Comparison of ENCODE assay signal across 21 cellular contexts in the genomic region with DNA sequence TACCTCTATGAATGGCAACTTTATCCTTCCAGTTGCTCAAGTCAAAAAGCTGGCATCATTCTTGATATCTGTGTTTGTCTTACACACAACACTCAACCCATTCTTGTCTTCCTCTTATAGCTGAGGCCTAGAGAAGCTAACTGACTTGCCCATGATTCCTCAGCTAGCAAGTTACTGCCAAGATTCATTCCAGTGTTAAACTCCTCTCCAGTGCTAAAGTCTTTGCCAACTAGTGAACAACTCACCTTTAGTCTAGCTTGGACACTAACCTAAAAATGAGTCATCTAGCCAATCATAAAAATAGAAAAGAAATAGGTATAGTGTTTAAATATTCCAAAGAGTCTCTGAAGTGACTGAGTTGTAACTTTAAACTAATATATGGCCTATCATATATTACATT. TPM values are rescaled to one million over a fixed set of nuclear protein-coding genes. Genes with fewer than 3 reads are reported as not detected.
A peak's percentile ranks its signal among the peaks of the same experiment; 100 is the strongest.
DNase-seq lines count a peak whose midpoint lies in the region; ATAC-seq, FAIRE-seq and TF ChIP-seq lines count a peak whose summit lies in the region.
"Had no signal": no experiment of that assay in that cellular context is flagged by ENCODE, and none has a peak within 500 bp of the region (broad histone marks: within the 10 kb centered on the region; RNA-seq: fewer than 3 reads in every experiment).

No MANE protein-coding gene starts in this region.

- no peak overlapping the region for H3K27ac ChIP-seq in mammary epithelial cell (ENCODE audit: insufficient read depth, low read depth, low read length)
- H3K27ac ChIP-seq in keratinocyte (ENCODE audit: control insufficient read depth, insufficient read depth, low read length) = no peak overlapping the region
- H3K27ac ChIP-seq in uterus = peak overlapping the region; percentile 3 to 49
- no peak overlapping the region for H3K27ac ChIP-seq in right cardiac atrium (ENCODE audit: low read length)
- H3K27ac ChIP-seq: cardiac muscle cell, dorsolateral prefrontal cortex, psoas muscle had no signal

- no peak overlapping the region for H3K4me3 ChIP-seq in mammary epithelial cell (replicated peaks in 1 of 3; ENCODE audit: insufficient read depth in 1 of 3, low read depth in 2 of 3, low read length in 3 of 3)
- H3K4me3 ChIP-seq in keratinocyte (ENCODE audit: control insufficient read depth in 2 of 3, extremely low read depth in 1 of 3, insufficient read depth in 2 of 3, low read depth in 1 of 3, low read length in 3 of 3) = no peak overlapping the region
- H3K4me3 ChIP-seq in uterus = no peak overlapping the region
- H3K4me3 ChIP-seq in right cardiac atrium (ENCODE audit: low read length) = no peak overlapping the region
- H3K4me3 ChIP-seq: cardiac muscle cell, dorsolateral prefrontal cortex, psoas muscle had no signal

- H4K20me1 ChIP-seq in mammary epithelial cell (ENCODE audit: insufficient read depth, low read length) (no peaks in the 10 kb centered on the region), keratinocyte (ENCODE audit: control insufficient read depth, extremely low read depth, insufficient read depth, low read length) (no peaks in the 10 kb centered on the region)

- H3K9ac ChIP-seq in mammary epithelial cell (ENCODE audit: insufficient read depth, low read length) (no peak overlapping the region), keratinocyte (ENCODE audit: control insufficient read depth, extremely low read depth, insufficient read depth, low read length) (no peak overlapping the region)

- H3K9me1 ChIP-seq in keratinocyte (ENCODE audit: control insufficient read depth, extremely low read depth, insufficient read depth, low read length) = no peaks in the 10 kb centered on the region

- DNase-seq in M059J (ENCODE audit: low read depth) (peak; percentile 33), mammary epithelial cell (peak; percentile 61), keratinocyte (ENCODE audit: low read depth, low spot score) (no peak), uterus (no peak), NCI-H510A treated with DMSO at 0.1 percent for 48 hours (lab: John Stamatoyannopoulos, UW) (no peak), HK-2 (ENCODE audit: unreplicated experiment) (no peak), right cardiac atrium (no peak)
- DNase-seq: activated CD4-positive, alpha-beta T cell treated with anti-CD3 and anti-CD28 coated beads for 48 hours; activated CD8-positive, alpha-beta memory T cell treated with anti-CD3 and anti-CD28 coated beads, Interleukin-2, amount 10 ng/mL, durations not matched to agents 7 days and 5 days; activated naive CD8-positive, alpha-beta T cell treated with anti-CD3 and anti-CD28 coated beads for 36 hours; DND-41; dorsolateral prefrontal cortex; NCI-H1694; NCI-H2171 treated with DMSO at 0.1 percent for 48 hours; psoas muscle; SHP77 treated with DMSO at 0.1 percent for 48 hours; stimulated activated CD4-positive, alpha-beta T cell treated with anti-CD3 and anti-CD28 coated beads, Interleukin-4, amount 100 ng/mL, for 4 hours; stimulated activated naive CD8-positive, alpha-beta T cell treated with anti-CD3 and anti-CD28 coated beads, Interleukin-15, amount 100 ng/mL, for 72 hours; T-helper 1 cell had no signal

- dilution Hi-C loops in mammary epithelial cell (cut with HindIII; ENCODE audit: low sequenced_read_pairs) (no loop called here), keratinocyte (cut with MboI; ENCODE audit: extremely low pct_ligation_motif_present, low sequenced_read_pairs) (no loop called here)

- intact Hi-C loops in mammary epithelial cell (cut with micrococcal nuclease) (no loop called here), uterus (cut with DNase I; ENCODE audit: low total_unique reads) (no loop called here), right cardiac atrium (cut with DNase I) (no loop called here)

- no peaks in the 10 kb centered on the region for H3K9me3 ChIP-seq in mammary epithelial cell (replicated peaks; ENCODE audit: insufficient read depth, low read length)
- H3K9me3 ChIP-seq in keratinocyte (ENCODE audit: control insufficient read depth, low read depth, low read length) = no peaks in the 10 kb centered on the region
- no peaks in the 10 kb centered on the region for H3K9me3 ChIP-seq in uterus
- H3K9me3 ChIP-seq in right cardiac atrium (ENCODE audit: control insufficient read depth, low read length) = no peaks in the 10 kb centered on the region
- H3K9me3 ChIP-seq: psoas muscle had no signal

- TF ChIP-seq CTCF in mammary epithelial cell (conservative IDR thresholded peaks at IDR 0.05 in 1 of 2, IDR thresholded peaks at IDR 0.05 in 1 of 2; ENCODE audit: extremely low read depth in 1 of 2, insufficient read depth in 1 of 2, low read depth in 1 of 2, low read length in 2 of 2) (no peak), keratinocyte (optimal IDR thresholded peaks at IDR 0.05 in 1 of 3, IDR thresholded peaks at IDR 0.05 in 1 of 3, conservative IDR thresholded peaks at IDR 0.05 in 1 of 3; ENCODE audit: extremely low read depth in 1 of 3, insufficient read depth in 2 of 3, low read length in 3 of 3) (no peak), uterus (IDR thresholded peaks at IDR 0.05) (no peak)

- in situ Hi-C loops in mammary epithelial cell (cut with MboI; ENCODE audit: low sequenced_read_pairs in 2 of 2) = no loop called here

- CTCF ChIA-PET in mammary epithelial cell (lab: Charles Lee; ENCODE audit: low non-redundant PET) = interaction anchor here (0.6 kb wide), 1 partner anchor 99 kb away, joined by 6 read pairs; no protein-coding TSS in a partner anchor

- no peak for ATAC-seq in right cardiac atrium
- ATAC-seq: activated CD8-positive, alpha-beta memory T cell treated with anti-CD3 and anti-CD28 coated beads, Interleukin-2, amount 10 ng/mL, durations not matched to agents 7 days and 5 days; activated T-helper 17 cell treated with anti-CD3 and anti-CD28 coated beads, Interleukin-2, amount 50 U/mL, for 72 hours; psoas muscle; stimulated activated naive CD8-positive, alpha-beta T cell treated with anti-CD3 and anti-CD28 coated beads, Interleukin-15, amount 100 ng/mL, for 72 hours had no signal

- H3K36me3 ChIP-seq in mammary epithelial cell (ENCODE audit: insufficient read depth, low read length) (no peaks in the 10 kb centered on the region), keratinocyte (ENCODE audit: control insufficient read depth in 2 of 2, extremely low read depth in 1 of 2, insufficient read depth in 2 of 2, low read length in 2 of 2) (no peaks in the 10 kb centered on the region), uterus (peaks cover 0 to 3% of the 10 kb centered on the region in 2 donors)
- H3K36me3 ChIP-seq: cardiac muscle cell had no signal

- H3K27me3 ChIP-seq in mammary epithelial cell (ENCODE audit: insufficient read depth, low read length) = no peaks in the 10 kb centered on the region
- no peaks in the 10 kb centered on the region for H3K27me3 ChIP-seq in keratinocyte (ENCODE audit: control insufficient read depth, extremely low read depth, insufficient read depth, low read length)
- H3K27me3 ChIP-seq in uterus = no peaks in the 10 kb centered on the region
- H3K27me3 ChIP-seq in right cardiac atrium (ENCODE audit: control insufficient read depth, insufficient read depth) = no peaks in the 10 kb centered on the region
- H3K27me3 ChIP-seq: cardiac muscle cell, dorsolateral prefrontal cortex had no signal

- no peaks in the 10 kb centered on the region for H3K79me2 ChIP-seq in mammary epithelial cell (ENCODE audit: insufficient read depth, low read length)
- H3K79me2 ChIP-seq in keratinocyte (ENCODE audit: control insufficient read depth, insufficient read depth, low read length) = no peaks in the 10 kb centered on the region

- FAIRE-seq in keratinocyte (lab: Jason Lieb, UNC) = peak; percentile 84

- H3K4me1 ChIP-seq in mammary epithelial cell (ENCODE audit: insufficient read depth, low read length) (no peaks in the 10 kb centered on the region), keratinocyte (ENCODE audit: control insufficient read depth, extremely low read depth, insufficient read depth, low read length) (peaks cover 9% of the 10 kb centered on the region), uterus (peaks cover 0 to 4% of the 10 kb centered on the region in 2 donors), right cardiac atrium (ENCODE audit: control insufficient read depth, insufficient read depth, low read length) (no peaks in the 10 kb centered on the region)
- H3K4me1 ChIP-seq: psoas muscle had no signal

- H3K4me2 ChIP-seq in mammary epithelial cell (ENCODE audit: insufficient read depth, low read depth, low read length) (no peak overlapping the region), keratinocyte (ENCODE audit: control insufficient read depth, extremely low read depth, insufficient read depth, low read depth, low read length) (no peak overlapping the region)

- BruUV-seq in mammary epithelial cell (replicated peaks; lab: Mats Ljungman, UMichigan) = no TSS peak

- TF ChIP-seq POLR2A in uterus (IDR thresholded peaks at IDR 0.05) = no peak

- no peak overlapping the region for H2AFZ ChIP-seq in mammary epithelial cell (ENCODE audit: low read depth, low read length)
- no peak overlapping the region for H2AFZ ChIP-seq in keratinocyte (ENCODE audit: control insufficient read depth, low read length)

RNA-seq across cellular contexts. Expression of gene RGS2, which starts 45.6 kb away (rescaled TPM):
- total RNA-seq in M059J (2014; rRNA removed; shearing (Covaris generic)) = 17.9 and 27.8 TPM in 2 replicates
- total RNA-seq in mammary epithelial cell (10 to 100 TPM; 20.0 to 28.5 TPM), uterus (100 to 1,000 TPM; 103 to 164 (median 134) TPM), right cardiac atrium (100 to 1,000 TPM in 1 of 4 donors, 10 to 100 TPM in 3; 24.0 to 106 (median 38.0) TPM)
- polyA plus RNA-seq in mammary epithelial cell (7.0 TPM), keratinocyte (10.9 to 146 TPM (median 128 TPM) in 3 replicates), right cardiac atrium (56.4 TPM)
- polyA minus RNA-seq in mammary epithelial cell (17.8 TPM), keratinocyte (1.4 to 48.5 TPM (median 42.6 TPM) in 3 replicates)
- polyA plus RNA-seq in keratinocyte (2011; ENCODE audit: low read depth) = 131 TPM
- polyA plus RNA-seq in keratinocyte (2011; cell fraction: cytosol; rRNA removed) = 55.4 and 96.6 TPM in 2 replicates
- 277 and 402 TPM in 2 replicates for polyA plus RNA-seq in keratinocyte (2011; cell fraction: nucleus; rRNA removed)
- polyA plus RNA-seq in keratinocyte (2012; ENCODE audit: low replicate concordance) = 8.7 and 111 TPM in 2 replicates
- polyA minus RNA-seq in keratinocyte (2011; cell fraction: cytosol; rRNA and poly(A)+ RNA removed) = 17.1 TPM
- polyA minus RNA-seq in keratinocyte (2011; cell fraction: nucleus; rRNA and poly(A)+ RNA removed) = 84.9 and 147 TPM in 2 replicates

Comparison
In these comparisons a context has a peak if more than half of its experiments do, and no peak if none do; other contexts are left out.
1. DNase-seq: peak in M059J (single experiment) and mammary epithelial cell (single experiment); none in keratinocyte (single experiment), uterus (0 of 2), NCI-H510A treated with DMSO at 0.1 percent for 48 hours (single experiment), HK-2 (single experiment) and right cardiac atrium (0 of 3).
2. H3K27ac ChIP-seq: peak in uterus (2 of 2); none in mammary epithelial cell (single experiment), keratinocyte (single experiment) and right cardiac atrium (single experiment).